Comparison of ENCODE assay signal across 8 cellular contexts in the genomic region with DNA sequence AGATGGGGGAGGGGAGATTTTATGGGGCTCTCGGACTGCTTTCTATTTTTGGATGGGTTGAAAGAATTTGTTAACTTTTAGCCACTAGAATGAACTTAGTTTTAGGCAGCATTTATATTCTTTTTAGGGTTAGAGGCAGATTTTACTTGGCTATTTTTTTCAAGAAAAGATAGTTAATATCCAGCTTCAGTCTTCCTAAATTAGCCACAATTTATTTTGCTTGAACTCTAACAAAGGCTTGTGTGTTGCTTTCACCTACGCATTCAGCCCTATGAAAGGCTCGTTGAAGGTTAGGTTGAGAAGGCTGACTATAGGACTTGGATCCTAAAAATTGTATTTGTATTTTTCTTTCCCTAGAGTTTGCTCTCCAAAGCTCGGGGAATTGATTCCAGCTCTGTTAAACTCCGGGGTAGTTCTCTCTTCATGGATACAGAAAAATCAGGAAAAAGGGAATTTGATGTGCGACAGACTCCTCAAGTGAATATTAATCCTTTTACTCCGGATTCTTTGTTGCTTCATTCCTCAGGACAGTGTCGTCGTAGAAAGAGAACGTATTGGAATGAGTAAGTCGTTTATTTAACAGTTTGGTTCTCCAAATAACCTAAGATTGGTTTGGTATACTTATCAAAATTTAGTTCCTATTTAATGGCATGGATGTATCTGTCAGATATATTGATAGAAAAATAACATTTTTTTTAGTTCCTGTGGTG. TPM values are rescaled to one million over a fixed set of nuclear protein-coding genes. Genes with fewer than 3 reads are reported as not detected.
DNase-seq lines count a peak whose midpoint lies in the region; TF ChIP-seq lines count a peak whose summit lies in the region.

No MANE protein-coding gene starts in this region.

- peaks cover 0 to 2% of the 10 kb centered on the region in 2 donors for H3K36me3 ChIP-seq in stomach smooth muscle (ENCODE audit: control insufficient read depth in 2 of 2, insufficient read depth in 2 of 2, low read length in 2 of 2)

- no peaks in the 10 kb centered on the region for H3K9me3 ChIP-seq in stomach smooth muscle (ENCODE audit: control insufficient read depth in 2 of 2, low read length in 2 of 2)

- H3K4me3 Mint-ChIP-seq in T-helper 1 cell treated with Interleukin-12 subunit alpha and Interleukin-12 subunit beta and Interleukin-4 antibody, amounts not matched to agents 30 μg/mL and 1 μg/mL, for 36 hours = peak overlapping the region; percentile 97
- H3K4me3 Mint-ChIP-seq in activated CD4-positive, alpha-beta memory T cell treated with anti-CD3 and anti-CD28 coated beads, Interleukin-2, amount 10 ng/mL, durations not matched to agents 7 days and 5 days = peak overlapping the region; percentile 98

- peaks cover 44% of the 10 kb centered on the region for H3K36me3 Mint-ChIP-seq in T-helper 1 cell treated with Interleukin-12 subunit alpha and Interleukin-12 subunit beta and Interleukin-4 antibody, amounts not matched to agents 30 μg/mL and 1 μg/mL, for 36 hours (ENCODE audit: low read depth)
- H3K36me3 Mint-ChIP-seq in activated CD4-positive, alpha-beta memory T cell treated with anti-CD3 and anti-CD28 coated beads, Interleukin-2, amount 10 ng/mL, durations not matched to agents 7 days and 5 days (ENCODE audit: low read depth) = peaks cover 53% of the 10 kb centered on the region

- peak overlapping the region; percentile 97 for H3K27ac ChIP-seq in stomach smooth muscle (ENCODE audit: low read length)

- peaks cover 37% of the 10 kb centered on the region for H3K4me1 Mint-ChIP-seq in T-helper 1 cell treated with Interleukin-12 subunit alpha and Interleukin-12 subunit beta and Interleukin-4 antibody, amounts not matched to agents 30 μg/mL and 1 μg/mL, for 36 hours (ENCODE audit: low read depth)
- peaks cover 39% of the 10 kb centered on the region for H3K4me1 Mint-ChIP-seq in activated CD4-positive, alpha-beta memory T cell treated with anti-CD3 and anti-CD28 coated beads, Interleukin-2, amount 10 ng/mL, durations not matched to agents 7 days and 5 days

- peak overlapping the region; percentile 82 to 94 for H3K9ac ChIP-seq in stomach smooth muscle (ENCODE audit: low read length in 2 of 2)

- H3K27me3 ChIP-seq in stomach smooth muscle (ENCODE audit: control insufficient read depth in 1 of 2, insufficient read depth in 2 of 2, low read length in 2 of 2) = no peaks in the 10 kb centered on the region

- POLR2A ChIA-PET in activated CD4-positive, alpha-beta memory T cell treated with anti-CD3 and anti-CD28 coated beads, Interleukin-2, amount 10 ng/mL, durations not matched to agents 7 days and 5 days (lab: Charles Lee) = interaction anchor here (0.7 to 6.0 kb wide), 14 partner anchors 9 to 893 kb away, joined by 3 to 85 read pairs (median 9); partner anchors contain the start of genes IPO7, RPL27A, TMEM9B and TRIM66
- POLR2A ChIA-PET in HEK293T (lab: Yijun Ruan, JAX) = interaction anchor here (0.6 to 1.7 kb wide), 7 partner anchors 9 to 798 kb away, joined by 3 to 6 read pairs (median 3); partner anchors contain the start of gene ZNF143

- H3K27ac Mint-ChIP-seq in T-helper 1 cell treated with Interleukin-12 subunit alpha and Interleukin-12 subunit beta and Interleukin-4 antibody, amounts not matched to agents 30 μg/mL and 1 μg/mL, for 36 hours = peak overlapping the region; percentile 91
- peak overlapping the region; percentile 83 for H3K27ac Mint-ChIP-seq in activated CD4-positive, alpha-beta memory T cell treated with anti-CD3 and anti-CD28 coated beads, Interleukin-2, amount 10 ng/mL, durations not matched to agents 7 days and 5 days

- H3K4me3 ChIP-seq in iPS-11a (ENCODE audit: low read depth, low read length) (peak overlapping the region; percentile 95), stomach smooth muscle (ENCODE audit: low read length in 2 of 2) (peak overlapping the region; percentile 83 to 86)

- CTCF ChIA-PET in activated CD4-positive, alpha-beta memory T cell treated with anti-CD3 and anti-CD28 coated beads, Interleukin-2, amount 10 ng/mL, durations not matched to agents 7 days and 5 days (lab: Charles Lee) = interaction anchor here (0.8 to 3.6 kb wide), 11 partner anchors 9 to 417 kb away, joined by 3 to 43 read pairs (median 4); no protein-coding TSS in a partner anchor
- CTCF ChIA-PET in HEK293T (lab: Yijun Ruan, JAX) = interaction anchor here (0.6 to 1.8 kb wide), 4 partner anchors 37 to 743 kb away, joined by 4 to 5 read pairs (median 5); no protein-coding TSS in a partner anchor

- no peaks in the 10 kb centered on the region for H3K9me3 Mint-ChIP-seq in T-helper 1 cell treated with Interleukin-12 subunit alpha and Interleukin-12 subunit beta and Interleukin-4 antibody, amounts not matched to agents 30 μg/mL and 1 μg/mL, for 36 hours
- H3K9me3 Mint-ChIP-seq in activated CD4-positive, alpha-beta memory T cell treated with anti-CD3 and anti-CD28 coated beads, Interleukin-2, amount 10 ng/mL, durations not matched to agents 7 days and 5 days = no peaks in the 10 kb centered on the region

- H3K27me3 Mint-ChIP-seq in T-helper 1 cell treated with Interleukin-12 subunit alpha and Interleukin-12 subunit beta and Interleukin-4 antibody, amounts not matched to agents 30 μg/mL and 1 μg/mL, for 36 hours (ENCODE audit: low read depth) = peaks cover 6% of the 10 kb centered on the region
- H3K27me3 Mint-ChIP-seq in activated CD4-positive, alpha-beta memory T cell treated with anti-CD3 and anti-CD28 coated beads, Interleukin-2, amount 10 ng/mL, durations not matched to agents 7 days and 5 days = no peaks in the 10 kb centered on the region

- DNase-seq in T-helper 1 cell = no peak
- DNase-seq in activated CD4-positive, alpha-beta memory T cell treated with anti-CD3 and anti-CD28 coated beads, Interleukin-2, amount 10 ng/mL, durations not matched to agents 7 days and 5 days = no peak
- no peak for DNase-seq in HEK293T (ENCODE audit: extremely low spot score)
- DNase-seq in posterior vena cava (ENCODE audit: low spot score) = no peak
- DNase-seq in stimulated activated CD4-positive, alpha-beta T cell treated with anti-CD3 and anti-CD28 coated beads, Interleukin-4, amount 100 ng/mL, for 24 hours = no peak

- H3K4me1 ChIP-seq in stomach smooth muscle (ENCODE audit: control insufficient read depth, insufficient read depth, low read length) = peaks cover 3% of the 10 kb centered on the region

- intact Hi-C loops in posterior vena cava (cut with DNase I) = no loop called here

TF ChIP-seq in HEK293T, 16 proteins besides CTCF, POLR2A, EP300 and RAD21:
- TF ChIP-seq ZNF384 (IDR thresholded peaks at IDR 0.05) (no peak), FOXA1 (IDR thresholded peaks at IDR 0.05) (no peak), TARDBP (IDR thresholded peaks at IDR 0.05) (no peak), NFRKB (IDR thresholded peaks at IDR 0.05) (no peak), FOXM1 (IDR thresholded peaks at IDR 0.05; ENCODE audit: borderline replicate concordance) (no peak), BHLHE40 (IDR thresholded peaks at IDR 0.05; ENCODE audit: borderline replicate concordance) (no peak), ELF4 (IDR thresholded peaks at IDR 0.05) (no peak), ARNT (IDR thresholded peaks at IDR 0.05) (no peak), SUZ12 (IDR thresholded peaks at IDR 0.05) (no peak), HDGF (IDR thresholded peaks at IDR 0.05; ENCODE audit: borderline replicate concordance) (no peak), FOXK2 (IDR thresholded peaks at IDR 0.05) (no peak), LEF1 (IDR thresholded peaks at IDR 0.05; ENCODE audit: borderline replicate concordance) (no peak), SP1 (IDR thresholded peaks at IDR 0.05) (no peak), PKNOX1 (IDR thresholded peaks at IDR 0.05) (no peak), L3MBTL2 (conservative IDR thresholded peaks at IDR 0.05) (no peak), CTBP1 (IDR thresholded peaks at IDR 0.05; ENCODE audit: borderline replicate concordance) (no peak)

RNA-seq across cellular contexts. Expression of gene WEE1, which starts 2.2 kb away (rescaled TPM):
- total RNA-seq in activated CD4-positive, alpha-beta memory T cell treated with anti-CD3 and anti-CD28 coated beads, Interleukin-2, amount 10 ng/mL, durations not matched to agents 7 days and 5 days = 10 to 100 TPM; 62.8 to 64.1 TPM
- total RNA-seq in posterior vena cava = 10 to 100 TPM; 16.7 to 24.0 TPM
